Comparison of ENCODE assay signal across 1 cellular context in the genomic region with DNA sequence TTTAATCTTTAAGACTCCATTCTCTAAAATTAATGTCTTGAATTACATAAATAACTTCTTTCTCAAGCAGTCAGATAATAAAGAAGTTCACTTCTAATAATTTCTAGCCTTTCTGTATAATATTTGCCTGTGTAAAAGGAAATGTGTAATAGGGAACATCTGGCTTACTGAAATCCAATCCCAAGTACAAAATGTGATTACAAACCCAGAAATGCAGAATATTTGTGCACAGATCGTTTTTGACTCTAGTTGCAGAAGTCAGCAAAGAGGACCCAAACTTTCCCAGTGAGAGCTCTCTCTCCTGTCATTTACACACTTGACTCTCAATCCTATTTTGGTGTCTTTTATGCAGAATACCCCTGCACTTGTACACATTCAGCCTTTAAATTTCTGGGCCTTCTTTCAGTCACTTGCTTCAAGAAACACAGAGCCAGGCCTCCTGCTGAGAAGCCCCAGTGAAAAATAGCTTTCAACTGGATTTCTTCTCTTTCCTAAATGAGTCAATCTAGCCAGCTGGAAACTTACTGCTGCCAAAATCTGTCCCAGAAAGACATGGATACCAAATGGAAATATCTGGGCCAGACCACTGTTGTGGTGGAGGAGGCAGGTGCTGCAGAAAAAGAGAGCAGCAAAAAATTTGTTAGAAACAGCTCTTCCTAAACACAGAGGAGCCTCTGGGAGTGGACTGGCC.
TF ChIP-seq lines count a peak whose summit lies in the region.

No MANE protein-coding gene starts in this region.

TF ChIP-seq in GM23338, 12 proteins besides CTCF, POLR2A, EP300 and RAD21 (continued from another document):
- TF ChIP-seq REST (IDR thresholded peaks at IDR 0.05; ENCODE audit: unreplicated experiment) (no peak), ZNF114 (CRISPR knock-in tag; IDR thresholded peaks at IDR 0.05) (no peak), STAT1 (IDR thresholded peaks at IDR 0.05; ENCODE audit: unreplicated experiment) (no peak), EZH2 (IDR thresholded peaks at IDR 0.05; ENCODE audit: low read depth, unreplicated experiment) (no peak), CREB1 (CRISPR knock-in tag; IDR thresholded peaks at IDR 0.05; ENCODE audit: low read depth) (no peak), EZH2phosphoT487 (IDR thresholded peaks at IDR 0.05; ENCODE audit: unreplicated experiment) (no peak), ETS1 (IDR thresholded peaks at IDR 0.05) (no peak)
